1 cellular context compared by ENCODE assay signal in the genomic region with DNA sequence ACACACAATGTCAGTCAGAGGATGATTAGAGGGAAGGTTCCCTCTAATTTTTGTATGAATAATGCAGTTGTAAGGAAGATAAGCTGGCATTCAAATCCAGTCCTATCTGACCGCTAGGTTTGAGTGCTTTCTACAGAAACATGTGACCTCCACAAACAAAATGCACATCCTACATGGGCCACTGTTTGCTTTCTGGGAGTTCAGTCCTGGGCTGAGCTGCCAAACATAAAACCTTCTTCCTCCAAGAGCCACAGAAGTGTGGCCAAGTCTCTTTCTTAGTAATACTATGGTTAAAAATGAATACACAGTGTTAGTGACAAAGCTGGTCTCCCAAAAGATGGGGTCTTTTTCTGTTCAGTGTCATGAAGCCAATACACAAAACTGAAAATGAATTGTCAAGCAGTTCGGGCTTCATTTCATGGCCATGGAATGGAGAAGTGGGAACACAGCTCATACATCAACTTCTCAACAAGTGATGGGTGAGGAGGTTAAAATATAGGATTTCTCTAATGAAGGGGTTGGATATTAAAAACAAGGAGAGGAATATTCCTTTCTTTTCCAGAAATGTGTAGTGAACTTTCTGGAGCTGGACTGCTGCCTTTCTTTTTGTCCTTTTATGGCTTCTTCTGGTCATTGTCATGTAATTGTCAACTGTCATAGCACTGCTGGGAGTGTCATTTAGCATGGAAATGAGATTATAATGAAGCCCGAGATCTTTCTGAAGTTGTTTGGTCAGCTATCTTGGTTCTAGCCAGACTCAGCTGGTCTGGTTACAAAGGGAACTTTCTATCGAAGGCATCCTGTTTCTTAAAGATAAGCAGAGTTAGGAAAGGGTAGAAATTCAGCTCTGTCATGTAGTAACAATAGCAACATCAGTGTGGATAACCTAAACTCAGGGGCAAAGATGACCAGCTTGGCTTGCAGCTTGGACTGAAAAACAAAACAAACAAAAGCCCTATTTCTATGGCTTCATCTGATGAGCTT.
TF ChIP-seq lines count a peak whose summit lies in the region.

No MANE protein-coding gene starts in this region.

TF ChIP-seq in K562, 482 proteins besides CTCF, POLR2A, EP300 and RAD21 (continued from another document and continues in another):
- TF ChIP-seq, protein P1, sequence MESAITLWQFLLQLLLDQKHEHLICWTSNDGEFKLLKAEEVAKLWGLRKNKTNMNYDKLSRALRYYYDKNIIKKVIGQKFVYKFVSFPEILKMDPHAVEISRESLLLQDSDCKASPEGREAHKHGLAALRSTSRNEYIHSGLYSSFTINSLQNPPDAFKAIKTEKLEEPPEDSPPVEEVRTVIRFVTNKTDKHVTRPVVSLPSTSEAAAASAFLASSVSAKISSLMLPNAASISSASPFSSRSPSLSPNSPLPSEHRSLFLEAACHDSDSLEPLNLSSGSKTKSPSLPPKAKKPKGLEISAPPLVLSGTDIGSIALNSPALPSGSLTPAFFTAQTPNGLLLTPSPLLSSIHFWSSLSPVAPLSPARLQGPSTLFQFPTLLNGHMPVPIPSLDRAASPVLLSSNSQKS (CRISPR knock-in tag; IDR thresholded peaks at IDR 0.05): no peak
- TF ChIP-seq, protein P2, sequence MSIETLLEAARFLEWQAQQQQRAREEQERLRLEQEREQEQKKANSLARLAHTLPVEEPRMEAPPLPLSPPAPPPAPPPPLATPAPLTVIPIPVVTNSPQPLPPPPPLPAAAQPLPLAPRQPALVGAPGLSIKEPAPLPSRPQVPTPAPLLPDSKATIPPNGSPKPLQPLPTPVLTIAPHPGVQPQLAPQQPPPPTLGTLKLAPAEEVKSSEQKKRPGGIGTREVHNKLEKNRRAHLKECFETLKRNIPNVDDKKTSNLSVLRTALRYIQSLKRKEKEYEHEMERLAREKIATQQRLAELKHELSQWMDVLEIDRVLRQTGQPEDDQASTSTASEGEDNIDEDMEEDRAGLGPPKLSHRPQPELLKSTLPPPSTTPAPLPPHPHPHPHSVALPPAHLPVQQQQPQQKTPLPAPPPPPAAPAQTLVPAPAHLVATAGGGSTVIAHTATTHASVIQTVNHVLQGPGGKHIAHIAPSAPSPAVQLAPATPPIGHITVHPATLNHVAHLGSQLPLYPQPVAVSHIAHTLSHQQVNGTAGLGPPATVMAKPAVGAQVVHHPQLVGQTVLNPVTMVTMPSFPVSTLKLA (conservative IDR thresholded peaks at IDR 0.05): peak in 1 of 2 experiments; percentile 54; a peak in 2 of 4 replicates
- TF ChIP-seq ZNF764 (CRISPR knock-in tag; IDR thresholded peaks at IDR 0.05; ENCODE audit: low read depth) (no peak), CCAR2 (IDR thresholded peaks at IDR 0.05; ENCODE audit: low read depth, low read length) (no peak), PTTG1 (tag; IDR thresholded peaks at IDR 0.05; ENCODE audit: low read depth) (0 out of 2 replicates have a peak, but pooled peaks have one; percentile 22), FOXK2 (conservative IDR thresholded peaks at IDR 0.05 in 1 of 2, IDR thresholded peaks at IDR 0.05 in 1 of 2; ENCODE audit: low read depth in 2 of 2) (peak; percentile 79 to 82), ZBTB1 (CRISPR knock-in tag; IDR thresholded peaks at IDR 0.05; ENCODE audit: borderline replicate concordance, low read depth) (no peak), ZNF146 (CRISPR knock-in tag; IDR thresholded peaks at IDR 0.05; ENCODE audit: unreplicated experiment) (no peak), KLF10 (CRISPR knock-in tag; IDR thresholded peaks at IDR 0.05) (no peak), ZNF644 (tag; IDR thresholded peaks at IDR 0.05; ENCODE audit: low read depth) (peak; percentile 83; the same call in 1 of the 2 replicates), RBM15 (IDR thresholded peaks at IDR 0.05; ENCODE audit: insufficient read depth, low read length) (no peak), CREM (IDR thresholded peaks at IDR 0.05; ENCODE audit: low read depth) (peak; percentile 59), RFX7 (CRISPR knock-in tag; IDR thresholded peaks at IDR 0.05) (no peak), SMARCB1 (IDR thresholded peaks at IDR 0.05; ENCODE audit: insufficient read length, low read depth) (no peak), POLR3A (IDR thresholded peaks at IDR 0.05; ENCODE audit: borderline replicate concordance, extremely low read depth, insufficient read depth, insufficient read length) (no peak), RBM25 (IDR thresholded peaks at IDR 0.05; ENCODE audit: low read depth, low read length, severe bottlenecking) (no peak), HDAC8 (tag; IDR thresholded peaks at IDR 0.05) (no peak), SLC30A9 (CRISPR knock-in tag; IDR thresholded peaks at IDR 0.05) (no peak), DNMT1 (IDR thresholded peaks at IDR 0.05) (no peak), ZNF431 (CRISPR knock-in tag; IDR thresholded peaks at IDR 0.05) (no peak), EHMT2 (IDR thresholded peaks at IDR 0.05) (0 out of 2 replicates have a peak, but pooled peaks have one; percentile 8), NCOR1 (IDR thresholded peaks at IDR 0.05) (peak; percentile 94), NELFE (IDR thresholded peaks at IDR 0.05; ENCODE audit: insufficient read depth, insufficient read length) (no peak), MIER1 (IDR thresholded peaks at IDR 0.05; ENCODE audit: low read depth) (no peak), HNRNPK (IDR thresholded peaks at IDR 0.05; ENCODE audit: low read depth, low read length, poor library complexity, severe bottlenecking) (no peak), LEF1 (IDR thresholded peaks at IDR 0.05) (peak; percentile 96), TAF1 (IDR thresholded peaks at IDR 0.05; ENCODE audit: control insufficient read depth, extremely low read depth, insufficient read depth, low read length, severe bottlenecking) (no peak), GATAD2A (IDR thresholded peaks at IDR 0.05) (no peak), SAP30 (IDR thresholded peaks at IDR 0.05; ENCODE audit: borderline replicate concordance, insufficient read depth, low read depth, low read length, poor library complexity, severe bottlenecking) (no peak), MEF2A (IDR thresholded peaks at IDR 0.05; ENCODE audit: control insufficient read depth, low read depth, low read length) (no peak), ZNF589 (CRISPR knock-in tag; IDR thresholded peaks at IDR 0.05; ENCODE audit: low read depth) (no peak), BCL6 (CRISPR knock-in tag; IDR thresholded peaks at IDR 0.05) (no peak), NFE2L1 (tag; IDR thresholded peaks at IDR 0.05; ENCODE audit: borderline replicate concordance, low read depth) (no peak), NR1H2 (CRISPR knock-in tag; IDR thresholded peaks at IDR 0.05) (no peak), ZNF316 (IDR thresholded peaks at IDR 0.05) (peak; percentile 92), C11orf30 (IDR thresholded peaks at IDR 0.05; ENCODE audit: low read depth) (peak; percentile 87), ZNF165 (CRISPR knock-in tag; IDR thresholded peaks at IDR 0.05; ENCODE audit: borderline replicate concordance) (no peak), JUND (IDR thresholded peaks at IDR 0.05; ENCODE audit: borderline replicate concordance, low read depth, low read length) (peak; percentile 41; the same call in 1 of the 2 replicates), JUND (tag; IDR thresholded peaks at IDR 0.05; ENCODE audit: borderline replicate concordance, low read depth, low read length) (peak; percentile 65; the same call in 2 of the 3 replicates), TRIM28 (IDR thresholded peaks at IDR 0.05) (no peak), POLR3G (IDR thresholded peaks at IDR 0.05; ENCODE audit: extremely low read depth, insufficient read length, insufficient replicate concordance) (no peak), PRMT5 (CRISPR knock-in tag; IDR thresholded peaks at IDR 0.05) (no peak)
- TF ChIP-seq, protein P3, sequence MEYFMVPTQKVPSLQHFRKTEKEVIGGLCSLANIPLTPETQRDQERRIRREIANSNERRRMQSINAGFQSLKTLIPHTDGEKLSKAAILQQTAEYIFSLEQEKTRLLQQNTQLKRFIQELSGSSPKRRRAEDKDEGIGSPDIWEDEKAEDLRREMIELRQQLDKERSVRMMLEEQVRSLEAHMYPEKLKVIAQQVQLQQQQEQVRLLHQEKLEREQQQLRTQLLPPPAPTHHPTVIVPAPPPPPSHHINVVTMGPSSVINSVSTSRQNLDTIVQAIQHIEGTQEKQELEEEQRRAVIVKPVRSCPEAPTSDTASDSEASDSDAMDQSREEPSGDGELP (CRISPR knock-in tag; IDR thresholded peaks at IDR 0.05; ENCODE audit: borderline replicate concordance): peak; percentile 72; the same call in 1 of the 2 replicates
- TF ChIP-seq, protein P4, sequence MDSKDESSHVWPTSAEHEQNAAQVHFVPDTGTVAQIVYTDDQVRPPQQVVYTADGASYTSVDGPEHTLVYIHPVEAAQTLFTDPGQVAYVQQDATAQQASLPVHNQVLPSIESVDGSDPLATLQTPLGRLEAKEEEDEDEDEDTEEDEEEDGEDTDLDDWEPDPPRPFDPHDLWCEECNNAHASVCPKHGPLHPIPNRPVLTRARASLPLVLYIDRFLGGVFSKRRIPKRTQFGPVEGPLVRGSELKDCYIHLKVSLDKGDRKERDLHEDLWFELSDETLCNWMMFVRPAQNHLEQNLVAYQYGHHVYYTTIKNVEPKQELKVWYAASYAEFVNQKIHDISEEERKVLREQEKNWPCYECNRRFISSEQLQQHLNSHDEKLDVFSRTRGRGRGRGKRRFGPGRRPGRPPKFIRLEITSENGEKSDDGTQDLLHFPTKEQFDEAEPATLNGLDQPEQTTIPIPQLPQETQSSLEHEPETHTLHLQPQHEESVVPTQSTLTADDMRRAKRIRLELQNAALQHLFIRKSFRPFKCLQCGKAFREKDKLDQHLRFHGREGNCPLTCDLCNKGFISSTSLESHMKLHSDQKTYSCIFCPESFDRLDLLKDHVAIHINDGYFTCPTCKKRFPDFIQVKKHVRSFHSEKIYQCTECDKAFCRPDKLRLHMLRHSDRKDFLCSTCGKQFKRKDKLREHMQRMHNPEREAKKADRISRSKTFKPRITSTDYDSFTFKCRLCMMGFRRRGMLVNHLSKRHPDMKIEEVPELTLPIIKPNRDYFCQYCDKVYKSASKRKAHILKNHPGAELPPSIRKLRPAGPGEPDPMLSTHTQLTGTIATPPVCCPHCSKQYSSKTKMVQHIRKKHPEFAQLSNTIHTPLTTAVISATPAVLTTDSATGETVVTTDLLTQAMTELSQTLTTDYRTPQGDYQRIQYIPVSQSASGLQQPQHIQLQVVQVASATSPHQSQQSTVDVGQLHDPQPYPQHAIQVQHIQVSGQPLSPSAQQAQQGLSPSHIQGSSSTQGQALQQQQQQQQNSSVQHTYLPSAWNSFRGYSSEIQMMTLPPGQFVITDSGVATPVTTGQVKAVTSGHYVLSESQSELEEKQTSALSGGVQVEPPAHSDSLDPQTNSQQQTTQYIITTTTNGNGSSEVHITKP (IDR thresholded peaks at IDR 0.05; ENCODE audit: partially characterized antibody): no peak
- TF ChIP-seq, protein P5, sequence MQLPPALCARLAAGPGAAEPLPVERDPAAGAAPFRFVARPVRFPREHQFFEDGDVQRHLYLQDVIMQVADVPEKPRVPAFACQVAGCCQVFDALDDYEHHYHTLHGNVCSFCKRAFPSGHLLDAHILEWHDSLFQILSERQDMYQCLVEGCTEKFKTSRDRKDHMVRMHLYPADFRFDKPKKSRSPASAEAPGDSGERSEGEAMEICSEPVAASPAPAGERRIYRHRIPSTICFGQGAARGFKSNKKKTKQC (CRISPR knock-in tag; IDR thresholded peaks at IDR 0.05): no peak
- TF ChIP-seq, protein P6, sequence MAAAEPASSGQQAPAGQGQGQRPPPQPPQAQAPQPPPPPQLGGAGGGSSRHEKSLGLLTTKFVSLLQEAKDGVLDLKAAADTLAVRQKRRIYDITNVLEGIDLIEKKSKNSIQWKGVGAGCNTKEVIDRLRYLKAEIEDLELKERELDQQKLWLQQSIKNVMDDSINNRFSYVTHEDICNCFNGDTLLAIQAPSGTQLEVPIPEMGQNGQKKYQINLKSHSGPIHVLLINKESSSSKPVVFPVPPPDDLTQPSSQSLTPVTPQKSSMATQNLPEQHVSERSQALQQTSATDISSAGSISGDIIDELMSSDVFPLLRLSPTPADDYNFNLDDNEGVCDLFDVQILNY (CRISPR knock-in tag; IDR thresholded peaks at IDR 0.05): no peak
- TF ChIP-seq, protein P7, sequence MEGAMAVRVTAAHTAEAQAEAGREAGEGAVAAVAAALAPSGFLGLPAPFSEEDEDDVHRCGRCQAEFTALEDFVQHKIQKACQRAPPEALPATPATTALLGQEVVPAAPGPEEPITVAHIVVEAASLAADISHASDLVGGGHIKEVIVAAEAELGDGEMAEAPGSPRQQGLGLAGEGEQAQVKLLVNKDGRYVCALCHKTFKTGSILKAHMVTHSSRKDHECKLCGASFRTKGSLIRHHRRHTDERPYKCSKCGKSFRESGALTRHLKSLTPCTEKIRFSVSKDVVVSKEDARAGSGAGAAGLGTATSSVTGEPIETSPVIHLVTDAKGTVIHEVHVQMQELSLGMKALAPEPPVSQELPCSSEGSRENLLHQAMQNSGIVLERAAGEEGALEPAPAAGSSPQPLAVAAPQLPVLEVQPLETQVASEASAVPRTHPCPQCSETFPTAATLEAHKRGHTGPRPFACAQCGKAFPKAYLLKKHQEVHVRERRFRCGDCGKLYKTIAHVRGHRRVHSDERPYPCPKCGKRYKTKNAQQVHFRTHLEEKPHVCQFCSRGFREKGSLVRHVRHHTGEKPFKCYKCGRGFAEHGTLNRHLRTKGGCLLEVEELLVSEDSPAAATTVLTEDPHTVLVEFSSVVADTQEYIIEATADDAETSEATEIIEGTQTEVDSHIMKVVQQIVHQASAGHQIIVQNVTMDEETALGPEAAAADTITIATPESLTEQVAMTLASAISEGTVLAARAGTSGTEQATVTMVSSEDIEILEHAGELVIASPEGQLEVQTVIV (CRISPR knock-in tag; IDR thresholded peaks at IDR 0.05; ENCODE audit: borderline replicate concordance): no peak
- TF ChIP-seq, protein P8, sequence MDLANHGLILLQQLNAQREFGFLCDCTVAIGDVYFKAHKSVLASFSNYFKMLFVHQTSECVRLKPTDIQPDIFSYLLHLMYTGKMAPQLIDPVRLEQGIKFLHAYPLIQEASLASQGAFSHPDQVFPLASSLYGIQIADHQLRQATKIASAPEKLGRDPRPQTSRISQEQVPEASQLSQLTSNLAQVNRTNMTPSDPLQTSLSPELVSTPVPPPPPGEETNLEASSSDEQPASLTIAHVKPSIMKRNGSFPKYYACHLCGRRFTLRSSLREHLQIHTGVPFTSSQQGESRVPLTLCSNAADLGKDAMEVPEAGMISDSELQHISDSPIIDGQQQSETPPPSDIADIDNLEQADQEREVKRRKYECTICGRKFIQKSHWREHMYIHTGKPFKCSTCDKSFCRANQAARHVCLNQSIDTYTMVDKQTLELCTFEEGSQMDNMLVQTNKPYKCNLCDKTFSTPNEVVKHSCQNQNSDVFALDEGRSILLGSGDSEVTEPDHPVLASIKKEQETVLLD (IDR thresholded peaks at IDR 0.05): no peak
- TF ChIP-seq, protein P9, sequence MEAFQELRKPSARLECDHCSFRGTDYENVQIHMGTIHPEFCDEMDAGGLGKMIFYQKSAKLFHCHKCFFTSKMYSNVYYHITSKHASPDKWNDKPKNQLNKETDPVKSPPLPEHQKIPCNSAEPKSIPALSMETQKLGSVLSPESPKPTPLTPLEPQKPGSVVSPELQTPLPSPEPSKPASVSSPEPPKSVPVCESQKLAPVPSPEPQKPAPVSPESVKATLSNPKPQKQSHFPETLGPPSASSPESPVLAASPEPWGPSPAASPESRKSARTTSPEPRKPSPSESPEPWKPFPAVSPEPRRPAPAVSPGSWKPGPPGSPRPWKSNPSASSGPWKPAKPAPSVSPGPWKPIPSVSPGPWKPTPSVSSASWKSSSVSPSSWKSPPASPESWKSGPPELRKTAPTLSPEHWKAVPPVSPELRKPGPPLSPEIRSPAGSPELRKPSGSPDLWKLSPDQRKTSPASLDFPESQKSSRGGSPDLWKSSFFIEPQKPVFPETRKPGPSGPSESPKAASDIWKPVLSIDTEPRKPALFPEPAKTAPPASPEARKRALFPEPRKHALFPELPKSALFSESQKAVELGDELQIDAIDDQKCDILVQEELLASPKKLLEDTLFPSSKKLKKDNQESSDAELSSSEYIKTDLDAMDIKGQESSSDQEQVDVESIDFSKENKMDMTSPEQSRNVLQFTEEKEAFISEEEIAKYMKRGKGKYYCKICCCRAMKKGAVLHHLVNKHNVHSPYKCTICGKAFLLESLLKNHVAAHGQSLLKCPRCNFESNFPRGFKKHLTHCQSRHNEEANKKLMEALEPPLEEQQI (IDR thresholded peaks at IDR 0.05): peak; percentile 98
